Comparison of ENCODE assay signal across 9 cellular contexts in the genomic region with DNA sequence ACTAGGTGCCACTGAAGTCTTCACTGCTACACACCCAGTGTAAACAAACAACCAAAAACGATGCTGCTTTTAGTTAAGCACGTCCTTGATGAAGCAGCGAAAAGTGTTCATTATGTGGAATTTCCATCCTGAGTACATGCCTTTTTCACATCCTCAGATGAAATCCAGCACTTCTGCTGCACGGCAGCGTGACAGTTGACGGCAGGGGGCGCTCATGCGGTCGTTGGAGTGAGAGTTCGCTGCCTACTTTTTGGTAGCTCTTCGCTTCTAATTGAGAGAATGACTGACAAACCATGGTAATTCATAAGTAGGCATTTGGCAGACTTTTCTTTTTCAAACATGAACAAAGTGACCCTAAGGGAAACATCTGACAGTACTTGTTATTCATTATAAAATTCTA. TPM values are rescaled to one million over a fixed set of nuclear protein-coding genes. Genes with fewer than 3 reads are reported as not detected.
DNase-seq lines count a peak whose midpoint lies in the region; ATAC-seq and TF ChIP-seq lines count a peak whose summit lies in the region.
"Had no signal": no experiment of that assay in that cellular context is flagged by ENCODE, and none has a peak within 500 bp of the region (broad histone marks: within the 10 kb centered on the region; RNA-seq: fewer than 3 reads in every experiment).

No MANE protein-coding gene starts in this region.

- H3K4me1 ChIP-seq in spleen = no peaks in the 10 kb centered on the region

- CTCF ChIA-PET in Calu3 (lab: Charles Lee) = no interaction called here
- CTCF ChIA-PET in activated naive CD4-positive, alpha-beta T cell treated with anti-CD3 and anti-CD28 coated beads for 36 hours (lab: Charles Lee) = interaction anchor here (0.8 kb wide), 1 partner anchor 1125 kb away, joined by 3 read pairs; a partner anchor contains a TSS

- BruUV-seq in Calu3 (replicated peaks; lab: Mats Ljungman, UMichigan) = no TSS peak

- H3K9me3 Mint-ChIP-seq in Calu3 (ENCODE audit: low read depth, unreplicated experiment) = no peaks in the 10 kb centered on the region
- H3K9me3 Mint-ChIP-seq in activated naive CD4-positive, alpha-beta T cell treated with anti-CD3 and anti-CD28 coated beads for 36 hours = no peaks in the 10 kb centered on the region

- DNase-seq in Calu3 = peak; percentile 0
- DNase-seq in MG63 = peak; percentile 66
- peak; percentile 27 for DNase-seq in activated naive CD4-positive, alpha-beta T cell treated with anti-CD3 and anti-CD28 coated beads for 36 hours
- DNase-seq in left ventricle myocardium superior = peak; percentile 74
- DNase-seq in spleen = peak; percentile 75
- DNase-seq in NCI-H446 (lab: John Stamatoyannopoulos, UW) = no peak
- no peak for DNase-seq in NCI-H187 (lab: John Stamatoyannopoulos, UW)

- ATAC-seq in left ventricle myocardium superior (no peak), GM19463 (IDR thresholded peaks at IDR 0.05; ENCODE audit: unreplicated experiment) (no peak)

- H3K27me3 ChIP-seq in MG63 (no peaks in the 10 kb centered on the region), spleen (replicated peaks in 1 of 7) (no peaks in the 10 kb centered on the region)

- no peaks in the 10 kb centered on the region for H3K27me3 Mint-ChIP-seq in Calu3 (ENCODE audit: unreplicated experiment)
- H3K27me3 Mint-ChIP-seq in activated naive CD4-positive, alpha-beta T cell treated with anti-CD3 and anti-CD28 coated beads for 36 hours (ENCODE audit: low read depth) = no peaks in the 10 kb centered on the region

- H3K4me3 ChIP-seq in MG63 = peak overlapping the region; percentile 34
- H3K4me3 ChIP-seq in spleen = no peak overlapping the region

- H3K27ac ChIP-seq in spleen = no peak overlapping the region

- H3K36me3 ChIP-seq in MG63 (no peaks in the 10 kb centered on the region), spleen (no peaks in the 10 kb centered on the region)

- no peak overlapping the region for H3K27ac Mint-ChIP-seq in Calu3 (ENCODE audit: unreplicated experiment)
- no peak overlapping the region for H3K27ac Mint-ChIP-seq in activated naive CD4-positive, alpha-beta T cell treated with anti-CD3 and anti-CD28 coated beads for 36 hours

- intact Hi-C loops in Calu3 (cut with micrococcal nuclease; ENCODE audit: unreplicated experiment) = no loop called here
- intact Hi-C loops in activated naive CD4-positive, alpha-beta T cell treated with anti-CD3 and anti-CD28 coated beads for 36 hours (cut with micrococcal nuclease) = loop anchor here (10.0 kb wide), 1 partner anchor 1124 kb away; a partner anchor contains a TSS
- intact Hi-C loops in left ventricle myocardium superior (cut with micrococcal nuclease) = no loop called here
- intact Hi-C loops in spleen (cut with DNase I; ENCODE audit: low total_unique reads) = no loop called here

- TF ChIP-seq CTCF in Calu3 (IDR thresholded peaks at IDR 0.05; ENCODE audit: unreplicated experiment) (no peak), spleen (IDR thresholded peaks at IDR 0.05 in 8 of 11, conservative IDR thresholded peaks at IDR 0.05 in 3 of 11) (peak in 7 of 11 experiments; percentile 24 to 63 (median 39))

- H3K36me3 Mint-ChIP-seq in Calu3 (ENCODE audit: insufficient read depth, unreplicated experiment) = no peaks in the 10 kb centered on the region
- no peaks in the 10 kb centered on the region for H3K36me3 Mint-ChIP-seq in activated naive CD4-positive, alpha-beta T cell treated with anti-CD3 and anti-CD28 coated beads for 36 hours (ENCODE audit: low read depth)

- TF ChIP-seq POLR2A in spleen (IDR thresholded peaks at IDR 0.05) = no peak

- 47 to 67% (median 55%) methylated on average over 11 of the region's 11 CpGs for WGBS in spleen, 5 donors

- H3K4me1 Mint-ChIP-seq in Calu3 (ENCODE audit: low read depth, unreplicated experiment) = no peaks in the 10 kb centered on the region
- H3K4me1 Mint-ChIP-seq in activated naive CD4-positive, alpha-beta T cell treated with anti-CD3 and anti-CD28 coated beads for 36 hours (ENCODE audit: low read depth) = no peaks in the 10 kb centered on the region

- H3K4me3 Mint-ChIP-seq in Calu3 (ENCODE audit: low read depth, unreplicated experiment) = no peak overlapping the region
- H3K4me3 Mint-ChIP-seq in activated naive CD4-positive, alpha-beta T cell treated with anti-CD3 and anti-CD28 coated beads for 36 hours = no peak overlapping the region

- no peaks in the 10 kb centered on the region for H3K9me3 ChIP-seq in MG63
- no peaks in the 10 kb centered on the region for H3K9me3 ChIP-seq in spleen

RNA-seq across cellular contexts. Expression of a gene that starts 55.2 kb away (rescaled TPM):
- total RNA-seq in Calu3 (2022) (not detected in 2 replicates), left ventricle myocardium superior (not detected), spleen (not detected)
- total RNA-seq in MG63 (2014; rRNA removed; shearing (Covaris generic); ENCODE audit: low replicate concordance) = not detected in 2 replicates
- total RNA-seq in activated naive CD4-positive, alpha-beta T cell treated with anti-CD3 and anti-CD28 coated beads for 36 hours = not detected
- not detected for polyA plus RNA-seq in spleen
- total RNA-seq: frontal cortex had no signal

Comparison
In these comparisons a context has a peak if more than half of its experiments do, and no peak if none do; other contexts are left out.
1. DNase-seq: peak in Calu3 (single experiment), MG63 (single experiment), activated naive CD4-positive, alpha-beta T cell treated with anti-CD3 and anti-CD28 coated beads for 36 hours (single experiment), left ventricle myocardium superior (single experiment) and spleen (single experiment); none in NCI-H446 (0 of 2) and NCI-H187 (0 of 2).